Comparison of ENCODE assay signal across 30 cellular contexts in genomic region chr4:148793221-148793620, GRCh38.
"Had no signal": no experiment of that assay in that cellular context is flagged by ENCODE, and none has a peak within 500 bp of the region (broad histone marks: within the 10 kb centered on the region; RNA-seq: fewer than 3 reads in every experiment).

No MANE protein-coding gene starts in this region.

- H3K9me3 Mint-ChIP-seq: activated CD4-positive, alpha-beta T cell treated with anti-CD3 and anti-CD28 coated beads, Interleukin-2, amount 10 ng/mL, durations not matched to agents 7 days and 5 days; activated CD8-positive, alpha-beta T cell treated with anti-CD3 and anti-CD28 coated beads for 36 hours; activated T-cell treated with anti-CD3 and anti-CD28 coated beads, Interleukin-2, amount 50 U/mL, for 4 hours; activated T-helper 17 cell treated with anti-CD3 and anti-CD28 coated beads, Interleukin-2, amount 50 U/mL, for 72 hours; central memory CD8-positive, alpha-beta T cell; endodermal cell; WTC11 had no signal

- H3K36me3 ChIP-seq: ascending aorta, brain microvascular endothelial cell, gastrocnemius medialis, heart left ventricle had no signal

- FAIRE-seq: bronchial epithelial cell had no signal

- H3K27ac Mint-ChIP-seq: activated CD4-positive, alpha-beta T cell treated with anti-CD3 and anti-CD28 coated beads, Interleukin-2, amount 10 ng/mL, durations not matched to agents 7 days and 5 days; activated CD8-positive, alpha-beta T cell treated with anti-CD3 and anti-CD28 coated beads for 36 hours; activated naive CD8-positive, alpha-beta T cell; activated T-helper 17 cell treated with anti-CD3 and anti-CD28 coated beads, Interleukin-2, amount 50 U/mL, for 72 hours; dendritic cell treated with granulocyte-macrophage colony-stimulating factor and Interleukin-4, amounts not matched to agents 40 ng/mL and 50 ng/mL, for 4 days; endodermal cell; WTC11 had no signal

- ATAC-seq: activated CD8-positive, alpha-beta T cell treated with anti-CD3 and anti-CD28 coated beads for 36 hours; activated T-cell treated with anti-CD3 and anti-CD28 coated beads, Interleukin-2, amount 50 U/mL, for 4 hours; activated T-helper 17 cell treated with anti-CD3 and anti-CD28 coated beads, Interleukin-2, amount 50 U/mL, for 72 hours; esophagus mucosa; foreskin keratinocyte; gastrocnemius medialis; heart left ventricle; WTC11 had no signal

- H3K36me3 Mint-ChIP-seq: activated naive CD8-positive, alpha-beta T cell; WTC11 had no signal

- H3K27me3 ChIP-seq: ascending aorta, brain microvascular endothelial cell, dorsolateral prefrontal cortex, foreskin keratinocyte, gastrocnemius medialis, heart left ventricle had no signal

- H3K9me3 ChIP-seq: ascending aorta, gastrocnemius medialis, heart left ventricle had no signal

- H3K4me1 ChIP-seq: ascending aorta, foreskin keratinocyte had no signal

- H3K4me3 ChIP-seq: ascending aorta, coronary artery, dorsolateral prefrontal cortex, gastrocnemius medialis, heart left ventricle had no signal

- H3K27ac ChIP-seq: ascending aorta, brain microvascular endothelial cell, coronary artery, dorsolateral prefrontal cortex, foreskin keratinocyte, gastrocnemius medialis, heart left ventricle, VCaP had no signal

- H3K4me3 Mint-ChIP-seq: activated CD4-positive, alpha-beta T cell treated with anti-CD3 and anti-CD28 coated beads, Interleukin-2, amount 10 ng/mL, durations not matched to agents 7 days and 5 days; activated CD8-positive, alpha-beta T cell treated with anti-CD3 and anti-CD28 coated beads for 36 hours; activated naive CD8-positive, alpha-beta T cell; activated T-cell treated with anti-CD3 and anti-CD28 coated beads, Interleukin-2, amount 50 U/mL, for 4 hours; activated T-helper 17 cell treated with anti-CD3 and anti-CD28 coated beads, Interleukin-2, amount 50 U/mL, for 72 hours; central memory CD8-positive, alpha-beta T cell; dendritic cell treated with granulocyte-macrophage colony-stimulating factor and Interleukin-4, amounts not matched to agents 40 ng/mL and 50 ng/mL, for 4 days; endodermal cell; WTC11 had no signal

- H3K4me1 Mint-ChIP-seq: activated CD4-positive, alpha-beta T cell treated with anti-CD3 and anti-CD28 coated beads, Interleukin-2, amount 10 ng/mL, durations not matched to agents 7 days and 5 days; activated T-helper 17 cell treated with anti-CD3 and anti-CD28 coated beads, Interleukin-2, amount 50 U/mL, for 72 hours; central memory CD8-positive, alpha-beta T cell had no signal

- H3K27me3 Mint-ChIP-seq: activated CD4-positive, alpha-beta T cell treated with anti-CD3 and anti-CD28 coated beads, Interleukin-2, amount 10 ng/mL, durations not matched to agents 7 days and 5 days; activated CD8-positive, alpha-beta T cell treated with anti-CD3 and anti-CD28 coated beads for 36 hours; activated naive CD8-positive, alpha-beta T cell; central memory CD8-positive, alpha-beta T cell; dendritic cell treated with granulocyte-macrophage colony-stimulating factor and Interleukin-4, amounts not matched to agents 40 ng/mL and 50 ng/mL, for 4 days had no signal

- DNase-seq: activated CD4-positive, alpha-beta T cell treated with anti-CD3 and anti-CD28 coated beads for 1 hour; activated CD4-positive, alpha-beta T cell treated with anti-CD3 and anti-CD28 coated beads for 4 hours; activated CD4-positive, alpha-beta T cell treated with anti-CD3 and anti-CD28 coated beads, Interleukin-2, amount 10 ng/mL, durations not matched to agents 7 days and 5 days; activated CD4-positive, alpha-beta T cell treated with anti-CD3 and anti-CD28 coated beads, Interleukin-2, amount 50 U/mL, for 48 hours; activated CD8-positive, alpha-beta memory T cell treated with anti-CD3 and anti-CD28 coated beads for 24 hours; activated CD8-positive, alpha-beta T cell treated with anti-CD3 and anti-CD28 coated beads for 36 hours; activated effector memory CD4-positive, alpha-beta T cell treated with Interleukin-2 at 50 U/mL for 16 hours; activated gamma-delta T cell treated with Interleukin-2 at 50 U/mL for 16 hours; activated naive CD4-positive, alpha-beta T cell treated with anti-CD3 and anti-CD28 coated beads, Interleukin-2, amount 50 U/mL, for 16 hours; activated naive CD4-positive, alpha-beta T cell treated with Interleukin-2 at 50 U/mL for 16 hours; activated T-cell treated with anti-CD3 and anti-CD28 coated beads, Interleukin-2, amount 50 U/mL, for 4 hours; brain microvascular endothelial cell; dorsolateral prefrontal cortex; effector memory CD4-positive, alpha-beta T cell; endodermal cell; foreskin keratinocyte; gastrocnemius medialis; glutamatergic neuron; heart left ventricle; T-helper 2 cell had no signal
